In the genomic region with DNA sequence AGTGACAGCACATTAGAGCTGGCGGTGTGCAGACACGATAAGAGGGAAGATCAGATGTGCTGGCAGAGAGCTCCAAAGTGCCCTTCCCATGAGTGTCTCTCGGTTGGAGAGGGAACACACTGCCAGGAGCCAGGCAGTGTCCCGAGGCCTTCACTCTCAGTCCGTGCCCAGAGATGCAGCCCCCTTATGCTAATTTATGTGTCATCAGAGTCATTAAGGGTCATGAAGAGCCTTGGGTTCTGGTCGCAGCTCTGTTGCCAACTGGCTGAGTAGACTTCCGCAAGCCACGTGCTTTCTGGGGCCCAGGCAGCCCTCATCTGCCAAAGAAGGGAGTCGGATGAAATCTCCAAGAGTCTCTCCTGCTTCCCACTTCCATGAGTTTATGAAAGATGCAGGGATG, we compare ENCODE assay signal across 1 cellular context.
TF ChIP-seq lines count a peak whose summit lies in the region.

No MANE protein-coding gene starts in this region.

TF ChIP-seq in SK-N-SH, 30 proteins besides CTCF, POLR2A, EP300 and RAD21:
- TF ChIP-seq, protein P1, sequence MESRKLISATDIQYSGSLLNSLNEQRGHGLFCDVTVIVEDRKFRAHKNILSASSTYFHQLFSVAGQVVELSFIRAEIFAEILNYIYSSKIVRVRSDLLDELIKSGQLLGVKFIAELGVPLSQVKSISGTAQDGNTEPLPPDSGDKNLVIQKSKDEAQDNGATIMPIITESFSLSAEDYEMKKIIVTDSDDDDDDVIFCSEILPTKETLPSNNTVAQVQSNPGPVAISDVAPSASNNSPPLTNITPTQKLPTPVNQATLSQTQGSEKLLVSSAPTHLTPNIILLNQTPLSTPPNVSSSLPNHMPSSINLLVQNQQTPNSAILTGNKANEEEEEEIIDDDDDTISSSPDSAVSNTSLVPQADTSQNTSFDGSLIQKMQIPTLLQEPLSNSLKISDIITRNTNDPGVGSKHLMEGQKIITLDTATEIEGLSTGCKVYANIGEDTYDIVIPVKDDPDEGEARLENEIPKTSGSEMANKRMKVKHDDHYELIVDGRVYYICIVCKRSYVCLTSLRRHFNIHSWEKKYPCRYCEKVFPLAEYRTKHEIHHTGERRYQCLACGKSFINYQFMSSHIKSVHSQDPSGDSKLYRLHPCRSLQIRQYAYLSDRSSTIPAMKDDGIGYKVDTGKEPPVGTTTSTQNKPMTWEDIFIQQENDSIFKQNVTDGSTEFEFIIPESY (IDR thresholded peaks at IDR 0.05; ENCODE audit: borderline replicate concordance, low read depth) = no peak
- TF ChIP-seq GATA2 (CRISPR knock-in tag; IDR thresholded peaks at IDR 0.05) = 0 out of 2 replicates have a peak, but pooled peaks have one; percentile 14
